11 cellular contexts compared by ENCODE assay signal in the genomic region with DNA sequence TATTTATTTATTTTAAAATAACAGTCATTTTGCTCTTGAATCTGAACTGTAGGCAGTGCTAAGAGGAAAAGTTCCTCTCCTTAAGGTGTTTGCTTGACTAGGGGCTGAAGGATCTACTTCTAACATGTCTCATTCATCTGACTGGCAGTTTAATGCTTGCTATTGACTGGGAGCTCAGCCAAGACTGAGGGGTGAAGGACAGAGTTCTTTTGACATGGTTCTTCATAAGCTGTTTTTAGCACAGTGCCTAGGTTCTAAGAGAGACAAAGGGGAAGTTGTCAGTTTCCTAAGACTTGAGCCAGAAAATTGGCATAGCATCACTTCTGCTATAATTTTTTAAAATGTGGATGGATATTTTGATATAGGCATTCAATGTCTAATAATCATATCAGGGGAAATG.
DNase-seq lines count a peak whose midpoint lies in the region; ATAC-seq and TF ChIP-seq lines count a peak whose summit lies in the region.
"Had no signal": no experiment of that assay in that cellular context is flagged by ENCODE, and none has a peak within 500 bp of the region (broad histone marks: within the 10 kb centered on the region; RNA-seq: fewer than 3 reads in every experiment).

No MANE protein-coding gene starts in this region.

- peaks cover 10% of the 10 kb centered on the region for H3K9me3 Mint-ChIP-seq in WTC11

- H3K27ac Mint-ChIP-seq in WTC11, result no peak overlapping the region

- no peak overlapping the region for H2AFZ ChIP-seq in smooth muscle cell (ENCODE audit: low read depth)

- peaks cover 14% of the 10 kb centered on the region for H3K79me2 ChIP-seq in smooth muscle cell (ENCODE audit: low read depth)

- H3K4me2 ChIP-seq in smooth muscle cell, result no peak overlapping the region

- no peaks in the 10 kb centered on the region for H4K20me1 ChIP-seq in smooth muscle cell (ENCODE audit: low read depth)

- H3K36me3 Mint-ChIP-seq in WTC11, result peaks cover 8% of the 10 kb centered on the region; the same call in 1 of the 2 replicates

- no peak overlapping the region for H3K4me3 ChIP-seq in adrenal gland
- H3K4me3 ChIP-seq in smooth muscle cell, result no peak overlapping the region
- H3K4me3 ChIP-seq in lower leg skin (ENCODE audit: low read depth, poor library complexity, severe bottlenecking), result no peak overlapping the region

- H3K9me3 ChIP-seq in adrenal gland (replicated peaks in 1 of 3), result peaks cover 0 to 8% (median 0%) of the 10 kb centered on the region in 3 donors
- no peaks in the 10 kb centered on the region for H3K9me3 ChIP-seq in smooth muscle cell (replicated peaks; ENCODE audit: low read depth)

- H3K27me3 ChIP-seq in adrenal gland (no peaks in the 10 kb centered on the region), smooth muscle cell (ENCODE audit: low read depth) (no peaks in the 10 kb centered on the region)

- no peak for ATAC-seq in WTC11

- H3K27me3 Mint-ChIP-seq in WTC11 (ENCODE audit: low read depth), result no peaks in the 10 kb centered on the region

- intact Hi-C loops in adrenal gland (cut with DNase I) (no loop called here), lower leg skin (cut with DNase I; ENCODE audit: low total_unique reads) (no loop called here)

- H3K4me1 ChIP-seq in adrenal gland (replicated peaks in 1 of 2) (peaks cover 14% of the 10 kb centered on the region in 2 donors), smooth muscle cell (ENCODE audit: low read depth) (no peaks in the 10 kb centered on the region)

- H3K27ac ChIP-seq in adrenal gland (peak overlapping the region in 1 of 5 donors; percentile 2), smooth muscle cell (ENCODE audit: low read depth) (no peak overlapping the region)

- no peak overlapping the region for H3K9ac ChIP-seq in smooth muscle cell (ENCODE audit: low read depth)

- DNase-seq in GM10266 (ENCODE audit: extremely low spot score) (peak; percentile 23), KG1 (lab: John Stamatoyannopoulos, UW) (peak; percentile 49), adrenal gland (peak; percentile 60 to 88 (median 73)), mucosa of gallbladder (ENCODE audit: low spot score) (peak; percentile 40), smooth muscle cell (lab: John Stamatoyannopoulos, UW; ENCODE audit: unreplicated experiment) (no peak), lower leg skin (ENCODE audit: low spot score in 2 of 2) (no peak), WTC11 (ENCODE audit: low spot score) (no peak), NCI-H146 treated with DMSO at 0.1 percent for 48 hours (lab: John Stamatoyannopoulos, UW; ENCODE audit: unreplicated experiment) (no peak)
- DNase-seq: activated CD4-positive, alpha-beta T cell treated with anti-CD3 and anti-CD28 coated beads for 1 hour; GOT3; MM.1S had no signal

- CTCF ChIA-PET in WTC11 (lab: Charles Lee), result no interaction called here

- no peaks in the 10 kb centered on the region for H3F3A ChIP-seq in smooth muscle cell (ENCODE audit: low read depth)

- no peak for TF ChIP-seq POLR2A in adrenal gland (IDR thresholded peaks at IDR 0.05)
- TF ChIP-seq POLR2A in lower leg skin (IDR thresholded peaks at IDR 0.05), result no peak

- no peak overlapping the region for H3K4me3 Mint-ChIP-seq in WTC11

- no peak for TF ChIP-seq CTCF in GM10266 (IDR thresholded peaks at IDR 0.05; ENCODE audit: control insufficient read depth, insufficient read depth, low read depth, missing control alignments)
- TF ChIP-seq CTCF in adrenal gland (IDR thresholded peaks at IDR 0.05), result no peak
- TF ChIP-seq CTCF in smooth muscle cell (IDR thresholded peaks at IDR 0.05; ENCODE audit: borderline replicate concordance, insufficient read depth, poor library complexity, severe bottlenecking), result no peak
- no peak for TF ChIP-seq CTCF in lower leg skin (IDR thresholded peaks at IDR 0.05)
- no peak for TF ChIP-seq CTCF in WTC11 (IDR thresholded peaks at IDR 0.05)

- H3K36me3 ChIP-seq in adrenal gland (replicated peaks in 1 of 2) (no peaks in the 10 kb centered on the region), smooth muscle cell (ENCODE audit: low read depth) (no peaks in the 10 kb centered on the region)

- POLR2A ChIA-PET in WTC11 (lab: Charles Lee), result no interaction called here

- H3K4me1 Mint-ChIP-seq in WTC11, result no peaks in the 10 kb centered on the region

TF ChIP-seq in WTC11, 78 proteins besides CTCF, POLR2A, EP300 and RAD21 (continues in another document):
- no peak for TF ChIP-seq PRRX2 (CRISPR knock-in tag; IDR thresholded peaks at IDR 0.05)
- TF ChIP-seq, protein P1, sequence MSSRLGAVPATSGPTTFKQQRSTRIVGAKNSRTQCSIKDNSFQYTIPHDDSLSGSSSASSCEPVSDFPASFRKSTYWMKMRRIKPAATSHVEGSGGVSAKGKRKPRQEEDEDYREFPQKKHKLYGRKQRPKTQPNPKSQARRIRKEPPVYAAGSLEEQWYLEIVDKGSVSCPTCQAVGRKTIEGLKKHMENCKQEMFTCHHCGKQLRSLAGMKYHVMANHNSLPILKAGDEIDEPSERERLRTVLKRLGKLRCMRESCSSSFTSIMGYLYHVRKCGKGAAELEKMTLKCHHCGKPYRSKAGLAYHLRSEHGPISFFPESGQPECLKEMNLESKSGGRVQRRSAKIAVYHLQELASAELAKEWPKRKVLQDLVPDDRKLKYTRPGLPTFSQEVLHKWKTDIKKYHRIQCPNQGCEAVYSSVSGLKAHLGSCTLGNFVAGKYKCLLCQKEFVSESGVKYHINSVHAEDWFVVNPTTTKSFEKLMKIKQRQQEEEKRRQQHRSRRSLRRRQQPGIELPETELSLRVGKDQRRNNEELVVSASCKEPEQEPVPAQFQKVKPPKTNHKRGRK (CRISPR knock-in tag; IDR thresholded peaks at IDR 0.05; ENCODE audit: borderline replicate concordance), result no peak
- TF ChIP-seq, protein P2, sequence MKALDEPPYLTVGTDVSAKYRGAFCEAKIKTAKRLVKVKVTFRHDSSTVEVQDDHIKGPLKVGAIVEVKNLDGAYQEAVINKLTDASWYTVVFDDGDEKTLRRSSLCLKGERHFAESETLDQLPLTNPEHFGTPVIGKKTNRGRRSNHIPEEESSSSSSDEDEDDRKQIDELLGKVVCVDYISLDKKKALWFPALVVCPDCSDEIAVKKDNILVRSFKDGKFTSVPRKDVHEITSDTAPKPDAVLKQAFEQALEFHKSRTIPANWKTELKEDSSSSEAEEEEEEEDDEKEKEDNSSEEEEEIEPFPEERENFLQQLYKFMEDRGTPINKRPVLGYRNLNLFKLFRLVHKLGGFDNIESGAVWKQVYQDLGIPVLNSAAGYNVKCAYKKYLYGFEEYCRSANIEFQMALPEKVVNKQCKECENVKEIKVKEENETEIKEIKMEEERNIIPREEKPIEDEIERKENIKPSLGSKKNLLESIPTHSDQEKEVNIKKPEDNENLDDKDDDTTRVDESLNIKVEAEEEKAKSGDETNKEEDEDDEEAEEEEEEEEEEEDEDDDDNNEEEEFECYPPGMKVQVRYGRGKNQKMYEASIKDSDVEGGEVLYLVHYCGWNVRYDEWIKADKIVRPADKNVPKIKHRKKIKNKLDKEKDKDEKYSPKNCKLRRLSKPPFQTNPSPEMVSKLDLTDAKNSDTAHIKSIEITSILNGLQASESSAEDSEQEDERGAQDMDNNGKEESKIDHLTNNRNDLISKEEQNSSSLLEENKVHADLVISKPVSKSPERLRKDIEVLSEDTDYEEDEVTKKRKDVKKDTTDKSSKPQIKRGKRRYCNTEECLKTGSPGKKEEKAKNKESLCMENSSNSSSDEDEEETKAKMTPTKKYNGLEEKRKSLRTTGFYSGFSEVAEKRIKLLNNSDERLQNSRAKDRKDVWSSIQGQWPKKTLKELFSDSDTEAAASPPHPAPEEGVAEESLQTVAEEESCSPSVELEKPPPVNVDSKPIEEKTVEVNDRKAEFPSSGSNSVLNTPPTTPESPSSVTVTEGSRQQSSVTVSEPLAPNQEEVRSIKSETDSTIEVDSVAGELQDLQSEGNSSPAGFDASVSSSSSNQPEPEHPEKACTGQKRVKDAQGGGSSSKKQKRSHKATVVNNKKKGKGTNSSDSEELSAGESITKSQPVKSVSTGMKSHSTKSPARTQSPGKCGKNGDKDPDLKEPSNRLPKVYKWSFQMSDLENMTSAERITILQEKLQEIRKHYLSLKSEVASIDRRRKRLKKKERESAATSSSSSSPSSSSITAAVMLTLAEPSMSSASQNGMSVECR (CRISPR knock-in tag; IDR thresholded peaks at IDR 0.05; ENCODE audit: borderline replicate concordance), result no peak
- TF ChIP-seq, protein P3, sequence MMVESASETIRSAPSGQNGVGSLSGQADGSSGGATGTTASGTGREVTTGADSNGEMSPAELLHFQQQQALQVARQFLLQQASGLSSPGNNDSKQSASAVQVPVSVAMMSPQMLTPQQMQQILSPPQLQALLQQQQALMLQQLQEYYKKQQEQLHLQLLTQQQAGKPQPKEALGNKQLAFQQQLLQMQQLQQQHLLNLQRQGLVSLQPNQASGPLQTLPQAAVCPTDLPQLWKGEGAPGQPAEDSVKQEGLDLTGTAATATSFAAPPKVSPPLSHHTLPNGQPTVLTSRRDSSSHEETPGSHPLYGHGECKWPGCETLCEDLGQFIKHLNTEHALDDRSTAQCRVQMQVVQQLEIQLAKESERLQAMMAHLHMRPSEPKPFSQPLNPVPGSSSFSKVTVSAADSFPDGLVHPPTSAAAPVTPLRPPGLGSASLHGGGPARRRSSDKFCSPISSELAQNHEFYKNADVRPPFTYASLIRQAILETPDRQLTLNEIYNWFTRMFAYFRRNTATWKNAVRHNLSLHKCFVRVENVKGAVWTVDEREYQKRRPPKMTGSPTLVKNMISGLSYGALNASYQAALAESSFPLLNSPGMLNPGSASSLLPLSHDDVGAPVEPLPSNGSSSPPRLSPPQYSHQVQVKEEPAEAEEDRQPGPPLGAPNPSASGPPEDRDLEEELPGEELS (CRISPR knock-in tag; IDR thresholded peaks at IDR 0.05), result no peak
- TF ChIP-seq NFATC4 (CRISPR knock-in tag; IDR thresholded peaks at IDR 0.05), result no peak
- TF ChIP-seq, protein P4, sequence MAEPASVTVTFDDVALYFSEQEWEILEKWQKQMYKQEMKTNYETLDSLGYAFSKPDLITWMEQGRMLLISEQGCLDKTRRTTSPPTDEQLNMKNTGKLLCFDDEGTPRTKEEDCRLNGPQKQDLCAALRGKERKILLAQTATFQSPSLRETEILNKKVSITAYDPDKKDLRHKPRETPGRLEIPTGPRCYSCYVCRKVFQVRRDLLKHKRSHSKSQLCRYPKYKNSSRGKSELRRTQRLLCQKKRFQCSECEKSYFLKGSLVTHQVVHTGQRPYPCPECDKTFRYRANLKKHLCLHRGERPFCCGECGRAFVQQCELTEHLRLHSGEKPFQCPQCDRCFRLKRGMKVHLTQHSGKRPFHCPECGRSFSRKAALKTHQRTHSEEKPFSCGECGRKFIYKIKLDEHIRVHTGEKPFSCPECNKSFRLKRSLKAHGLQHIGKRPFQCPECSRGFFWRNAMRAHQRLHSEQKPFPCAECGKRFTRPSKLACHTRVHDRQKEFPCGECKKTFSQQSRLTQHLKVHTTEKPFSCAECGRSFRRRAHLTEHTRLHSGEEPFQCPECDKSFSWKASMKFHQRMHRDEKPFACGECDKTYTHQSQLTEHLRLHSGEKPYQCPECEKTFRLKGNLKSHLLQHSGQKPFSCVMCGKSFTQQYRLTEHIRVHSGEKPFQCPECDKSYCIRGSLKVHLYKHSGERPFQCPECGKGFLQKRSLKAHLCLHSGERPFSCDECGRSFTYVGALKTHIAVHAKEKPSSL (CRISPR knock-in tag; conservative IDR thresholded peaks at IDR 0.05), result no peak
- no peak for TF ChIP-seq NFE2L1 (CRISPR knock-in tag; IDR thresholded peaks at IDR 0.05)
- TF ChIP-seq ZNF219 (CRISPR knock-in tag; IDR thresholded peaks at IDR 0.05; ENCODE audit: borderline replicate concordance), result no peak

Comparison
In these comparisons a context has a peak if more than half of its experiments do, and no peak if none do; other contexts are left out.
1. DNase-seq: peak in GM10266 (single experiment), KG1 (single experiment), adrenal gland (7 of 7) and mucosa of gallbladder (single experiment); none in smooth muscle cell (single experiment), lower leg skin (0 of 2), WTC11 (single experiment) and NCI-H146 treated with DMSO at 0.1 percent for 48 hours (single experiment).